ENCODE assay signal across 9 cellular contexts in genomic region chr7:100548459-100548858, GRCh38. TPM values are rescaled to one million over a fixed set of nuclear protein-coding genes. Genes with fewer than 3 reads are reported as not detected.
DNase-seq lines count a peak whose midpoint lies in the region; ATAC-seq and TF ChIP-seq lines count a peak whose summit lies in the region.
"Not testable (repeated sequence)": the region's sequence is repeated elsewhere in the genome, so short reads cannot be mapped to it uniquely, and the experiment has no call there.
"Had no signal": no experiment of that assay in that cellular context is flagged by ENCODE, and none has a peak within 500 bp of the region (broad histone marks: within the 10 kb centered on the region; RNA-seq: fewer than 3 reads in every experiment).

No MANE protein-coding gene starts in this region.

- H3K27ac Mint-ChIP-seq in T-helper 17 cell: peak overlapping the region; percentile 91
- H3K27ac Mint-ChIP-seq in activated naive CD4-positive, alpha-beta T cell treated with anti-CD3 and anti-CD28 coated beads for 36 hours: peak overlapping the region; percentile 73
- H3K27ac Mint-ChIP-seq in immature natural killer cell: peak overlapping the region; percentile 89 to 99 (median 96)
- H3K27ac Mint-ChIP-seq in natural killer cell treated with Interleukin-12 subunit alpha and Interleukin-12 subunit beta and Interleukin-15 and Interleukin-18, amount 100 ng/mL, for 72 hours: peak overlapping the region; percentile 87 to 91
- peak overlapping the region; percentile 95 for H3K27ac Mint-ChIP-seq in stimulated activated memory B cell treated with anti-CD40 and anti-IgM and Interleukin-4, amounts not matched to agents 10 μg/mL and 1 μg/mL and 100 μg/mL, for 72 hours

- H3K4me1 Mint-ChIP-seq in T-helper 17 cell: peaks cover 67% of the 10 kb centered on the region
- H3K4me1 Mint-ChIP-seq in activated naive CD4-positive, alpha-beta T cell treated with anti-CD3 and anti-CD28 coated beads for 36 hours (ENCODE audit: low read depth): peaks cover 68% of the 10 kb centered on the region
- peaks cover 74 to 80% of the 10 kb centered on the region in 2 donors for H3K4me1 Mint-ChIP-seq in immature natural killer cell
- H3K4me1 Mint-ChIP-seq in natural killer cell treated with Interleukin-12 subunit alpha and Interleukin-12 subunit beta and Interleukin-15 and Interleukin-18, amount 100 ng/mL, for 72 hours (ENCODE audit: low read depth in 2 of 2): peaks cover 61 to 73% of the 10 kb centered on the region in 2 donors
- H3K4me1 Mint-ChIP-seq in stimulated activated memory B cell treated with anti-CD40 and anti-IgM and Interleukin-4, amounts not matched to agents 10 μg/mL and 1 μg/mL and 100 μg/mL, for 72 hours: peaks cover 70% of the 10 kb centered on the region

- not testable (repeated sequence) for H3K4me3 ChIP-seq in DOHH2 (ENCODE audit: low read length); coronary artery; vagina

- not testable (repeated sequence) for TF ChIP-seq POLR2A in vagina (IDR thresholded peaks at IDR 0.05)

- not testable (repeated sequence) for H3K9me3 Mint-ChIP-seq in activated naive CD4-positive, alpha-beta T cell treated with anti-CD3 and anti-CD28 coated beads for 36 hours; immature natural killer cell; natural killer cell treated with Interleukin-12 subunit alpha and Interleukin-12 subunit beta and Interleukin-15 and Interleukin-18, amount 100 ng/mL, for 72 hours; stimulated activated memory B cell treated with anti-CD40 and anti-IgM and Interleukin-4, amounts not matched to agents 10 μg/mL and 1 μg/mL and 100 μg/mL, for 72 hours

- H3K79me2 ChIP-seq in DOHH2 (ENCODE audit: control insufficient read depth, low read length): peaks cover 38% of the 10 kb centered on the region

- not testable (repeated sequence) for H3K27ac ChIP-seq in DOHH2 (ENCODE audit: low read depth, low read length)
- H3K27ac ChIP-seq in coronary artery (peak overlapping the region; percentile 68 to 95), vagina (peak overlapping the region; percentile 93)

- H3K9me3 ChIP-seq in DOHH2 (ENCODE audit: control insufficient read depth, insufficient read depth, low read length); T-helper 17 cell (ENCODE audit: control insufficient read depth, low read length, poor library complexity, severe bottlenecking); vagina: not testable (repeated sequence)

- peaks cover 19% of the 10 kb centered on the region for H3K36me3 ChIP-seq in DOHH2 (ENCODE audit: control insufficient read depth, low read length)
- H3K36me3 ChIP-seq in vagina: peaks cover 0 to 16% of the 10 kb centered on the region in 2 donors

- DNase-seq in T-helper 17 cell; activated naive CD4-positive, alpha-beta T cell treated with anti-CD3 and anti-CD28 coated beads for 36 hours; coronary artery (ENCODE audit: low spot score); immature natural killer cell; natural killer cell treated with Interleukin-12 subunit alpha and Interleukin-12 subunit beta and Interleukin-15 and Interleukin-18, amount 100 ng/mL, for 72 hours (ENCODE audit: low spot score); vagina (ENCODE audit: extremely low spot score in 2 of 2): not testable (repeated sequence)

- TF ChIP-seq CTCF in DOHH2 (IDR thresholded peaks at IDR 0.05; ENCODE audit: low read depth, low read length, poor library complexity, severe bottlenecking); coronary artery (IDR thresholded peaks at IDR 0.05); vagina (IDR thresholded peaks at IDR 0.05): not testable (repeated sequence)

- ATAC-seq in T-helper 17 cell; natural killer cell treated with Interleukin-12 subunit alpha and Interleukin-12 subunit beta and Interleukin-15 and Interleukin-18, amount 100 ng/mL, for 72 hours; stimulated activated memory B cell treated with anti-CD40 and anti-IgM and Interleukin-4, amounts not matched to agents 10 μg/mL and 1 μg/mL and 100 μg/mL, for 72 hours: not testable (repeated sequence)

- H4K20me1 ChIP-seq in DOHH2 (ENCODE audit: control insufficient read depth, insufficient read depth, low read depth, low read length): not testable (repeated sequence)

- H3K4me1 ChIP-seq in DOHH2 (ENCODE audit: control insufficient read depth, low read length) (peaks cover 73% of the 10 kb centered on the region), vagina (peaks cover 58% of the 10 kb centered on the region)

- intact Hi-C loops in activated naive CD4-positive, alpha-beta T cell treated with anti-CD3 and anti-CD28 coated beads for 36 hours (cut with micrococcal nuclease): not testable (repeated sequence)
- intact Hi-C loops in vagina (cut with DNase I): loop anchor here (10.0 kb wide), 1 partner anchor 316 kb away; the partner anchor contains the start of gene TRIP6

- H3F3A ChIP-seq in DOHH2 (ENCODE audit: control insufficient read depth, insufficient read depth): peaks cover 19% of the 10 kb centered on the region

- not testable (repeated sequence) for H3K9me2 ChIP-seq in DOHH2 (replicated peaks; ENCODE audit: control insufficient read depth, low read length)

- H3K4me2 ChIP-seq in DOHH2 (ENCODE audit: low read length): peak overlapping the region; percentile 34; the same call in 1 of the 2 replicates

- H3K27me3 ChIP-seq in DOHH2 (ENCODE audit: control insufficient read depth, low read length); vagina: not testable (repeated sequence)

- CTCF ChIA-PET in activated naive CD4-positive, alpha-beta T cell treated with anti-CD3 and anti-CD28 coated beads for 36 hours (lab: Charles Lee): interaction anchor here (0.6 to 6.7 kb wide), 6 partner anchors 11 to 79 kb away, joined by 3 to 82 read pairs (median 7); no protein-coding TSS in a partner anchor

- not testable (repeated sequence) for H3K27me3 Mint-ChIP-seq in T-helper 17 cell; activated naive CD4-positive, alpha-beta T cell treated with anti-CD3 and anti-CD28 coated beads for 36 hours (ENCODE audit: low read depth); immature natural killer cell (ENCODE audit: low read depth in 3 of 3); natural killer cell treated with Interleukin-12 subunit alpha and Interleukin-12 subunit beta and Interleukin-15 and Interleukin-18, amount 100 ng/mL, for 72 hours; stimulated activated memory B cell treated with anti-CD40 and anti-IgM and Interleukin-4, amounts not matched to agents 10 μg/mL and 1 μg/mL and 100 μg/mL, for 72 hours

- H3K4me3 Mint-ChIP-seq in T-helper 17 cell (peak overlapping the region; percentile 75), immature natural killer cell (peak overlapping the region; percentile 30 to 74 (median 53))
- not testable (repeated sequence) for H3K4me3 Mint-ChIP-seq in activated naive CD4-positive, alpha-beta T cell treated with anti-CD3 and anti-CD28 coated beads for 36 hours; stimulated activated memory B cell treated with anti-CD40 and anti-IgM and Interleukin-4, amounts not matched to agents 10 μg/mL and 1 μg/mL and 100 μg/mL, for 72 hours
- peak overlapping the region; percentile 88 for H3K4me3 Mint-ChIP-seq in natural killer cell treated with Interleukin-12 subunit alpha and Interleukin-12 subunit beta and Interleukin-15 and Interleukin-18, amount 100 ng/mL, for 72 hours

- not testable (repeated sequence) for H3K36me3 Mint-ChIP-seq in T-helper 17 cell (ENCODE audit: low read depth)
- H3K36me3 Mint-ChIP-seq in activated naive CD4-positive, alpha-beta T cell treated with anti-CD3 and anti-CD28 coated beads for 36 hours (ENCODE audit: low read depth): peaks cover 24% of the 10 kb centered on the region
- H3K36me3 Mint-ChIP-seq in immature natural killer cell: peaks cover 10 to 15% (median 13%) of the 10 kb centered on the region in 3 donors
- peaks cover 11% of the 10 kb centered on the region for H3K36me3 Mint-ChIP-seq in natural killer cell treated with Interleukin-12 subunit alpha and Interleukin-12 subunit beta and Interleukin-15 and Interleukin-18, amount 100 ng/mL, for 72 hours
- peaks cover 23% of the 10 kb centered on the region for H3K36me3 Mint-ChIP-seq in stimulated activated memory B cell treated with anti-CD40 and anti-IgM and Interleukin-4, amounts not matched to agents 10 μg/mL and 1 μg/mL and 100 μg/mL, for 72 hours

RNA-seq across cellular contexts. Expression of gene AGFG2, which starts 9.5 kb away (rescaled TPM):
- total RNA-seq in T-helper 17 cell: 10 to 100 TPM; 33.1 to 45.9 TPM
- 10 to 100 TPM; 23.4 to 23.9 TPM for total RNA-seq in activated naive CD4-positive, alpha-beta T cell treated with anti-CD3 and anti-CD28 coated beads for 36 hours
- 10 to 100 TPM in 2 of 3 donors, 1 to 10 TPM in 1; 7.1 to 20.7 (median 12.0) TPM for polyA plus RNA-seq in immature natural killer cell
- total RNA-seq in natural killer cell treated with Interleukin-12 subunit alpha and Interleukin-12 subunit beta and Interleukin-15 and Interleukin-18, amount 100 ng/mL, for 72 hours: 10 to 100 TPM; 45.2 to 49.4 TPM
- total RNA-seq in vagina: 37.6 TPM

RNA-seq across cellular contexts. Expression of gene SAP25, which starts 25.2 kb away (rescaled TPM):
- total RNA-seq in T-helper 17 cell: 10 to 100 TPM; 33.1 to 43.1 TPM
- total RNA-seq in activated naive CD4-positive, alpha-beta T cell treated with anti-CD3 and anti-CD28 coated beads for 36 hours: 10 to 100 TPM; 13.7 to 15.7 TPM
- polyA plus RNA-seq in immature natural killer cell: not detected
- 10 to 100 TPM; 10.1 to 25.2 TPM for total RNA-seq in natural killer cell treated with Interleukin-12 subunit alpha and Interleukin-12 subunit beta and Interleukin-15 and Interleukin-18, amount 100 ng/mL, for 72 hours
- 2.9 TPM for total RNA-seq in vagina
- polyA plus RNA-seq: CD14-positive monocyte had no signal

RNA-seq across cellular contexts. Expression of gene LRCH4, which starts 37.5 kb away (rescaled TPM):
- total RNA-seq in T-helper 17 cell (100 to 1,000 TPM; 284 to 305 TPM), vagina (72.2 TPM)
- total RNA-seq in activated naive CD4-positive, alpha-beta T cell treated with anti-CD3 and anti-CD28 coated beads for 36 hours: 10 to 100 TPM; 78.0 to 81.2 TPM
- polyA plus RNA-seq in immature natural killer cell: 100 to 1,000 TPM in 1 of 3 donors, 10 to 100 TPM in 2; 78.9 to 125 (median 90.4) TPM
- total RNA-seq in natural killer cell treated with Interleukin-12 subunit alpha and Interleukin-12 subunit beta and Interleukin-15 and Interleukin-18, amount 100 ng/mL, for 72 hours: 100 to 1,000 TPM; 125 to 150 TPM

RNA-seq across cellular contexts. Expression of gene FBXO24, which starts 37.7 kb away (rescaled TPM):
- under 1 TPM; 0.31 to 0.70 TPM for total RNA-seq in T-helper 17 cell
- total RNA-seq in activated naive CD4-positive, alpha-beta T cell treated with anti-CD3 and anti-CD28 coated beads for 36 hours: 1 to 10 TPM; 1.5 to 2.6 TPM
- polyA plus RNA-seq in immature natural killer cell: under 1 TPM in 1 of 3 donors, not detected in 2; 0.43 TPM
- total RNA-seq in natural killer cell treated with Interleukin-12 subunit alpha and Interleukin-12 subunit beta and Interleukin-15 and Interleukin-18, amount 100 ng/mL, for 72 hours: under 1 TPM in 1 of 2 donors, not detected in 1; 0.21 TPM
- 0.98 TPM for total RNA-seq in vagina

RNA-seq across cellular contexts. Expression of gene PCOLCE, which starts 53.7 kb away (rescaled TPM):
- 10 to 100 TPM; 12.6 to 14.7 TPM for total RNA-seq in T-helper 17 cell
- total RNA-seq in activated naive CD4-positive, alpha-beta T cell treated with anti-CD3 and anti-CD28 coated beads for 36 hours: 1 to 10 TPM; 5.8 to 6.8 TPM
- polyA plus RNA-seq in immature natural killer cell: 1 to 10 TPM; 2.0 to 4.9 (median 4.7) TPM
- total RNA-seq in natural killer cell treated with Interleukin-12 subunit alpha and Interleukin-12 subunit beta and Interleukin-15 and Interleukin-18, amount 100 ng/mL, for 72 hours: 1 to 10 TPM; 5.4 to 5.6 TPM
- 85.4 TPM for total RNA-seq in vagina
